Comparison of ENCODE assay signal across 34 cellular contexts in the genomic region with DNA sequence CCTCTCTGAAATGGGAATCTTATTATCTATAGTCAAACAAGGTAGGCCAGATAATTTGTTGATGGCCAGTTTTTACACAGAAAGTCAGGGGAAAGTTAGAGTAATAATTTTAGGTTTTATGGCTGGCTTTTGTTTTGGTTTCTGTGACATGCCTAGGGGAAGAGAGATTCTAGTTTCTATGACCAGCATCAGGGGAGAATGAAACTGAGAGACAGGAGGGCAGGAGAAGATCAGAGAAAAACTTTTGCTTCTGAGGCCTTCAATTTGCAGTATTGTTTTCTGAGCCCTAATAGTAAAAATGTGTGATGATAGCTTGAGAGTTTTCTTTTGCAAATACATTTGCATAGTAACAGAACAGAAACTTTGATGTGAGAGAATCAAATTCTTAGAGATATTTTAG.
A peak's percentile ranks its signal among the peaks of the same experiment; 100 is the strongest.
DNase-seq lines count a peak whose midpoint lies in the region; ATAC-seq and TF ChIP-seq lines count a peak whose summit lies in the region.
"Had no signal": no experiment of that assay in that cellular context is flagged by ENCODE, and none has a peak within 500 bp of the region (broad histone marks: within the 10 kb centered on the region; RNA-seq: fewer than 3 reads in every experiment).

No MANE protein-coding gene starts in this region.

- H3K36me3 ChIP-seq in Caco-2 (ENCODE audit: control insufficient read depth, insufficient read depth, low read length) (no peaks in the 10 kb centered on the region), neural progenitor cell (no peaks in the 10 kb centered on the region), ovary (no peaks in the 10 kb centered on the region)
- H3K36me3 ChIP-seq: brain microvascular endothelial cell, neutrophil, thoracic aorta, vagina had no signal

- intact Hi-C loops in Caco-2 (cut with micrococcal nuclease; ENCODE audit: unreplicated experiment), result no loop called here
- intact Hi-C loops in ovary (cut with DNase I), result no loop called here

- H3K4me1 Mint-ChIP-seq in Caco-2 (ENCODE audit: low read depth, unreplicated experiment) (no peaks in the 10 kb centered on the region), neural progenitor cell (peaks cover 6% of the 10 kb centered on the region)
- H3K4me1 Mint-ChIP-seq: activated CD8-positive, alpha-beta memory T cell treated with anti-CD3 and anti-CD28 coated beads, Interleukin-2, amount 10 ng/mL, durations not matched to agents 7 days and 5 days; CD14-positive monocyte had no signal

- no peaks in the 10 kb centered on the region for H4K20me1 ChIP-seq in neural progenitor cell (ENCODE audit: low read depth)

- H3F3A ChIP-seq in neural progenitor cell (ENCODE audit: low read depth), result peaks cover 15% of the 10 kb centered on the region

- POLR2A ChIA-PET in Caco-2 (lab: Charles Lee), result no interaction called here

- no peak overlapping the region for H3K4me3 Mint-ChIP-seq in Caco-2 (ENCODE audit: unreplicated experiment)
- no peak overlapping the region for H3K4me3 Mint-ChIP-seq in neural progenitor cell
- H3K4me3 Mint-ChIP-seq: activated CD8-positive, alpha-beta memory T cell treated with anti-CD3 and anti-CD28 coated beads, Interleukin-2, amount 10 ng/mL, durations not matched to agents 7 days and 5 days; activated T-cell treated with anti-CD3 and anti-CD28 coated beads, Interleukin-2, amount 50 U/mL, for 72 hours; CD14-positive monocyte; HFFc6; WTC11 had no signal

- H3K27ac Mint-ChIP-seq in Caco-2 (ENCODE audit: unreplicated experiment) (peak overlapping the region; percentile 35), neural progenitor cell (no peak overlapping the region)
- H3K27ac Mint-ChIP-seq: activated CD8-positive, alpha-beta memory T cell treated with anti-CD3 and anti-CD28 coated beads, Interleukin-2, amount 10 ng/mL, durations not matched to agents 7 days and 5 days; CD14-positive monocyte; HFFc6; WTC11 had no signal

- H3K27ac ChIP-seq in neural progenitor cell (no peak overlapping the region), ovary (no peak overlapping the region)
- H3K27ac ChIP-seq: brain microvascular endothelial cell, neutrophil, psoas muscle, thoracic aorta, vagina had no signal

- TF ChIP-seq CTCF in Caco-2 (IDR thresholded peaks at IDR 0.05; ENCODE audit: insufficient read depth in 1 of 2, low read depth in 1 of 2, low read length in 1 of 2, severe bottlenecking in 1 of 2, unreplicated experiment in 1 of 2), result no peak
- no peak for TF ChIP-seq CTCF in neural progenitor cell (IDR thresholded peaks at IDR 0.05)
- no peak for TF ChIP-seq CTCF in ovary (IDR thresholded peaks at IDR 0.05)

- H2AFZ ChIP-seq in neural progenitor cell (replicated peaks), result no peak overlapping the region

- CTCF ChIA-PET in Caco-2 (lab: Charles Lee), result no interaction called here

- H3K4me1 ChIP-seq in Caco-2 (no peaks in the 10 kb centered on the region), neural progenitor cell (peaks cover 20% of the 10 kb centered on the region), ovary (ENCODE audit: insufficient read depth) (no peaks in the 10 kb centered on the region)
- H3K4me1 ChIP-seq: psoas muscle had no signal

- H3K9me3 Mint-ChIP-seq in Caco-2 (ENCODE audit: unreplicated experiment) (no peaks in the 10 kb centered on the region), neural progenitor cell (peaks cover 17% of the 10 kb centered on the region)
- H3K9me3 Mint-ChIP-seq: HFFc6 had no signal

- no peak for TF ChIP-seq POLR2A in ovary (IDR thresholded peaks at IDR 0.05)

- no peak overlapping the region for H3K4me2 ChIP-seq in neural progenitor cell

- no peaks in the 10 kb centered on the region for H3K27me3 Mint-ChIP-seq in Caco-2 (ENCODE audit: insufficient read depth, unreplicated experiment)
- H3K27me3 Mint-ChIP-seq in neural progenitor cell (ENCODE audit: insufficient read depth, low read depth), result no peaks in the 10 kb centered on the region
- H3K27me3 Mint-ChIP-seq: activated CD8-positive, alpha-beta memory T cell treated with anti-CD3 and anti-CD28 coated beads, Interleukin-2, amount 10 ng/mL, durations not matched to agents 7 days and 5 days had no signal

- H3K27me3 ChIP-seq in Caco-2 (replicated peaks; ENCODE audit: control insufficient read depth, insufficient read depth, low read length) (no peaks in the 10 kb centered on the region), neural progenitor cell (no peaks in the 10 kb centered on the region), ovary (no peaks in the 10 kb centered on the region)
- H3K27me3 ChIP-seq: brain microvascular endothelial cell, neutrophil, vagina had no signal

- H3K9me3 ChIP-seq in Caco-2 (0 out of 2 replicates have a peak, but pooled peaks cover 3% of the 10 kb centered on the region), neural progenitor cell (ENCODE audit: low read depth) (no peaks in the 10 kb centered on the region), ovary (no peaks in the 10 kb centered on the region)
- H3K9me3 ChIP-seq: neutrophil, psoas muscle, thoracic aorta, vagina had no signal

- DNase-seq in Caco-2 (no peak), neural progenitor cell (ENCODE audit: low spot score) (no peak), ovary (no peak), globus pallidus (ENCODE audit: low spot score) (no peak)
- DNase-seq: activated CD8-positive, alpha-beta memory T cell treated with anti-CD3 and anti-CD28 coated beads, Interleukin-2, amount 10 ng/mL, durations not matched to agents 7 days and 5 days; activated naive CD4-positive, alpha-beta T cell treated with Interleukin-2 at 50 U/mL for 16 hours; activated T-cell treated with anti-CD3 and anti-CD28 coated beads, Interleukin-2, amount 50 U/mL, for 72 hours; brain microvascular endothelial cell; Calu3; DMS79 treated with DMSO at 0.1 percent for 48 hours; GF-D8; GOT3; HFFc6; IMR-90; islet precursor cell; left ventricle myocardium superior; NCI-H1092; NCI-H187 treated with DMSO at 0.1 percent for 48 hours; NCI-H524; NK-92 treated with Interleukin-12 subunit alpha and Interleukin-12 subunit beta, amount 100 ng/mL, for 24 hours; psoas muscle; SIG-M5; stimulated activated CD4-positive, alpha-beta T cell treated with anti-CD3 and anti-CD28 coated beads, Interleukin-15, amount 100 ng/mL, for 24 hours; stimulated activated naive CD4-positive, alpha-beta T cell treated with Interleukin-2 at 50 U/mL for 16 hours; SW 1271 had no signal

- no peaks in the 10 kb centered on the region for H3K36me3 Mint-ChIP-seq in Caco-2 (ENCODE audit: insufficient read depth, unreplicated experiment)
- no peaks in the 10 kb centered on the region for H3K36me3 Mint-ChIP-seq in neural progenitor cell
- H3K36me3 Mint-ChIP-seq: activated CD8-positive, alpha-beta memory T cell treated with anti-CD3 and anti-CD28 coated beads, Interleukin-2, amount 10 ng/mL, durations not matched to agents 7 days and 5 days; CD14-positive monocyte had no signal

- ATAC-seq in GM19351 (IDR thresholded peaks at IDR 0.05; ENCODE audit: unreplicated experiment) (peak; percentile 71), HG02610 (IDR thresholded peaks at IDR 0.05; ENCODE audit: unreplicated experiment) (peak; percentile 81), HG03432 (IDR thresholded peaks at IDR 0.05; ENCODE audit: unreplicated experiment) (peak; percentile 85), esophagus mucosa (no peak)
- ATAC-seq: activated CD8-positive, alpha-beta memory T cell treated with anti-CD3 and anti-CD28 coated beads, Interleukin-2, amount 10 ng/mL, durations not matched to agents 7 days and 5 days; activated T-cell treated with anti-CD3 and anti-CD28 coated beads, Interleukin-2, amount 50 U/mL, for 72 hours; left ventricle myocardium superior; psoas muscle; WTC11 had no signal

- no TSS peak for BruUV-seq in Caco-2 (replicated peaks; lab: Mats Ljungman, UMichigan)

- H3K9ac ChIP-seq in neural progenitor cell, result no peak overlapping the region

- no peaks in the 10 kb centered on the region for H3K79me2 ChIP-seq in neural progenitor cell (ENCODE audit: low read depth)

- H3K4me3 ChIP-seq in Caco-2 (ENCODE audit: low read depth, low read length) (no peak overlapping the region), neural progenitor cell (no peak overlapping the region), ovary (no peak overlapping the region)
- H3K4me3 ChIP-seq: psoas muscle, thoracic aorta, vagina had no signal

- no peak for TF ChIP-seq EP300 in ovary (IDR thresholded peaks at IDR 0.05)
